ENCODE assay signal across 25 cellular contexts in genomic region chr19:32879741-32880140, GRCh38. TPM values are rescaled to one million over a fixed set of nuclear protein-coding genes. Genes with fewer than 3 reads are reported as not detected.
DNase-seq lines count a peak whose midpoint lies in the region; ATAC-seq, FAIRE-seq and TF ChIP-seq lines count a peak whose summit lies in the region.
"Had no signal": no experiment of that assay in that cellular context is flagged by ENCODE, and none has a peak within 500 bp of the region (broad histone marks: within the 10 kb centered on the region; RNA-seq: fewer than 3 reads in every experiment).

No MANE protein-coding gene starts in this region.

- H3K9me3 Mint-ChIP-seq in HFFc6 (no peaks in the 10 kb centered on the region), endodermal cell (no peaks in the 10 kb centered on the region), osteocyte (ENCODE audit: unreplicated experiment) (no peaks in the 10 kb centered on the region)
- H3K9me3 Mint-ChIP-seq: CD4-positive, alpha-beta memory T cell had no signal

- no peak for FAIRE-seq in urothelium cell line (lab: Jason Lieb, UNC)
- FAIRE-seq: G401.6, H54, HepG2 had no signal

- peaks cover 16% of the 10 kb centered on the region for H3K4me1 Mint-ChIP-seq in HFFc6 (ENCODE audit: low read depth)
- H3K4me1 Mint-ChIP-seq in endodermal cell, result peaks cover 4% of the 10 kb centered on the region
- no peaks in the 10 kb centered on the region for H3K4me1 Mint-ChIP-seq in osteocyte (ENCODE audit: unreplicated experiment)

- H3K4me1 ChIP-seq in endodermal cell (ENCODE audit: control insufficient read depth, insufficient read depth, low read length) (no peaks in the 10 kb centered on the region), gastrocnemius medialis (no peaks in the 10 kb centered on the region)
- H3K4me1 ChIP-seq: SJSA1 had no signal

- H3K27me3 Mint-ChIP-seq in HFFc6 (ENCODE audit: insufficient read depth) (peaks cover 2% of the 10 kb centered on the region; the same call in 1 of the 2 replicates), endodermal cell (ENCODE audit: insufficient read depth) (no peaks in the 10 kb centered on the region), osteocyte (ENCODE audit: unreplicated experiment) (no peaks in the 10 kb centered on the region)
- H3K27me3 Mint-ChIP-seq: CD4-positive, alpha-beta memory T cell had no signal

- DNase-seq in HFFc6, result no peak
- no peak for DNase-seq in endodermal cell
- DNase-seq in osteocyte (ENCODE audit: extremely low spot score, unreplicated experiment), result peak; percentile 68
- DNase-seq in urothelium cell line (ENCODE audit: low spot score), result no peak
- no peak for DNase-seq in stimulated activated CD4-positive, alpha-beta T cell treated with anti-CD3 and anti-CD28 coated beads, Interleukin-12 subunit alpha, Interleukin-12 subunit beta, amount 100 ng/mL, for 4 hours
- no peak for DNase-seq in gastrocnemius medialis
- DNase-seq: C1 segment of cervical spinal cord; CD4-positive, alpha-beta memory T cell; COR-L47; Kasumi-1; NCI-H1105; NCI-H1436 treated with DMSO at 0.1 percent for 48 hours; NCI-H187 treated with DMSO at 0.1 percent for 48 hours; NCI-H524; NCI-H748 treated with DMSO at 0.1 percent for 48 hours; PC-3 had no signal

- H3K36me3 ChIP-seq in endodermal cell (ENCODE audit: control insufficient read depth, insufficient read depth, low read length) (peaks cover 8% of the 10 kb centered on the region), gastrocnemius medialis (no peaks in the 10 kb centered on the region)
- H3K36me3 ChIP-seq: SJSA1 had no signal

- H3K4me3 Mint-ChIP-seq in HFFc6 (no peak overlapping the region), endodermal cell (no peak overlapping the region), osteocyte (ENCODE audit: unreplicated experiment) (no peak overlapping the region)
- H3K4me3 Mint-ChIP-seq: CD4-positive, alpha-beta memory T cell had no signal

- H3K4me3 ChIP-seq in endodermal cell (ENCODE audit: low read length) (no peak overlapping the region), gastrocnemius medialis (no peak overlapping the region)
- H3K4me3 ChIP-seq: SJSA1 had no signal

- TF ChIP-seq POLR2A in gastrocnemius medialis (IDR thresholded peaks at IDR 0.05), result no peak

- H3K27me3 ChIP-seq in endodermal cell (ENCODE audit: control insufficient read depth, insufficient read depth, low read length, poor library complexity, severe bottlenecking) (no peaks in the 10 kb centered on the region), gastrocnemius medialis (no peaks in the 10 kb centered on the region)
- H3K27me3 ChIP-seq: SJSA1 had no signal

- TF ChIP-seq CTCF in HFFc6 (IDR thresholded peaks at IDR 0.05) (no peak), endodermal cell (conservative IDR thresholded peaks at IDR 0.05) (no peak), osteocyte (IDR thresholded peaks at IDR 0.05) (no peak), gastrocnemius medialis (IDR thresholded peaks at IDR 0.05 in 4 of 5, conservative IDR thresholded peaks at IDR 0.05 in 1 of 5) (no peak)

- no peaks in the 10 kb centered on the region for H3K9me3 ChIP-seq in endodermal cell (ENCODE audit: control insufficient read depth, low read length)
- H3K9me3 ChIP-seq in gastrocnemius medialis, result no peaks in the 10 kb centered on the region
- H3K9me3 ChIP-seq: SJSA1 had no signal

- ATAC-seq in GM19463 (IDR thresholded peaks at IDR 0.05; ENCODE audit: unreplicated experiment), result no peak
- no peak for ATAC-seq in gastrocnemius medialis
- ATAC-seq: HepG2, PC-3, Right ventricle myocardium inferior had no signal

- H3K36me3 Mint-ChIP-seq in HFFc6 (ENCODE audit: low read depth) (0 out of 2 replicates have a peak, but pooled peaks cover 4% of the 10 kb centered on the region), endodermal cell (ENCODE audit: low read depth) (peaks cover 23% of the 10 kb centered on the region), osteocyte (ENCODE audit: unreplicated experiment) (peaks cover 11% of the 10 kb centered on the region)

- 93 to 94% methylated on average over 6 to 8 of the region's 8 CpGs for WGBS in endodermal cell (ENCODE audit: insufficient coverage in 1 of 2, insufficient read length in 1 of 2), 2 experiments

- H3K27ac Mint-ChIP-seq in HFFc6 (peak overlapping the region; percentile 10; the same call in 1 of the 2 replicates), endodermal cell (peak overlapping the region; percentile 41), osteocyte (ENCODE audit: unreplicated experiment) (no peak overlapping the region)

- in situ Hi-C loops in gastrocnemius medialis (cut with MboI; ENCODE audit: low sequenced_read_pairs in 4 of 4), result no loop called here

- intact Hi-C loops in gastrocnemius medialis (cut with DNase I; ENCODE audit: low total_unique reads), result no loop called here

- H3K9ac ChIP-seq in endodermal cell (ENCODE audit: extremely low read depth, low read length, poor library complexity, severe bottlenecking), result no peak overlapping the region

- H3K27ac ChIP-seq in endodermal cell (ENCODE audit: low read depth, low read length) (no peak overlapping the region), gastrocnemius medialis (no peak overlapping the region)
- H3K27ac ChIP-seq: SJSA1 had no signal

RNA-seq across cellular contexts. Expression of gene SLC7A9, which starts 10.2 kb away (rescaled TPM):
- total RNA-seq in HFFc6 (2021; fragmentation: NEBNext Ultra II Directional; extraction: Animal tissue kit (Norgen Biotek cat#: 25700)), result not detected
- total RNA-seq in endodermal cell, result under 1 TPM in 1 of 2 donors, not detected in 1; 0.18 TPM
- polyA plus RNA-seq in endodermal cell (2013, experiment 1 of 2), result 0.32 TPM
- not detected for polyA plus RNA-seq in endodermal cell (2013, experiment 2 of 2)
- total RNA-seq in osteocyte, result 0.37 and 0.78 TPM in 2 replicates
- total RNA-seq in gastrocnemius medialis, result under 1 TPM in 1 of 4 donors, not detected in 3; 0.44 TPM
- total RNA-seq: HT1080, M059J, PC-3, RPMI7951, SJSA1 had no signal
- polyA plus RNA-seq: CD4-positive, alpha-beta memory T cell had no signal
